Comparison of ENCODE assay signal across 8 cellular contexts in genomic region chr11:67606477-67607295, GRCh38. TPM values are rescaled to one million over a fixed set of nuclear protein-coding genes. Genes with fewer than 3 reads are reported as not detected.
DNase-seq lines count a peak whose midpoint lies in the region; ATAC-seq and TF ChIP-seq lines count a peak whose summit lies in the region.

NDUFV1 (plus strand) TSS chr11:67606936; CDS start chr11:67607005, 69 bp downstream.

- peak within 1 kb of the TSS; percentile 90 to 94 (median 92) for H3K4me3 ChIP-seq in Peyer's patch
- H3K4me3 ChIP-seq in esophagus muscularis mucosa, result peak within 1 kb of the TSS; percentile 71 to 100 (median 96)

- H3K27me3 ChIP-seq in Peyer's patch (no peaks in the 10 kb centered on the region), esophagus muscularis mucosa (peaks cover 0 to 5% (median 0%) of the 10 kb centered on the region in 4 donors)

- intact Hi-C loops in esophagus muscularis mucosa (cut with DNase I), result loop anchor here (5.0 kb wide), 1 partner anchor 34 kb away; no protein-coding TSS in a partner anchor

- TF ChIP-seq EP300 in esophagus muscularis mucosa (IDR thresholded peaks at IDR 0.05), result no peak

- ATAC-seq in GM21723 (IDR thresholded peaks at IDR 0.05; ENCODE audit: unreplicated experiment), result peak; percentile 94
- ATAC-seq in activated T-cell treated with anti-CD3 and anti-CD28 coated beads, Interleukin-2, amount 50 U/mL, for 72 hours (replicated peaks in 1 of 2), result peak; percentile 99 to 100
- ATAC-seq in naive B cell (ENCODE audit: low read depth in 2 of 2), result peak; percentile 98 to 99
- ATAC-seq in stimulated activated memory B cell treated with anti-CD40 and anti-IgM and Interleukin-4, amounts not matched to agents 10 μg/mL and 1 μg/mL and 100 μg/mL, for 72 hours, result peak; percentile 99

- H3K36me3 ChIP-seq in KOPT-K1 (ENCODE audit: insufficient read depth, low read length), result peaks cover 36% of the 10 kb centered on the region
- peaks cover 0 to 32% (median 0%) of the 10 kb centered on the region in 3 donors for H3K36me3 ChIP-seq in Peyer's patch
- peaks cover 23 to 36% (median 34%) of the 10 kb centered on the region in 4 donors for H3K36me3 ChIP-seq in esophagus muscularis mucosa

- H3K27me3 Mint-ChIP-seq in activated T-cell treated with anti-CD3 and anti-CD28 coated beads, Interleukin-2, amount 50 U/mL, for 72 hours (ENCODE audit: low read depth), result peaks cover 11% of the 10 kb centered on the region
- peaks cover 0 to 18% (median 10%) of the 10 kb centered on the region in 3 donors for H3K27me3 Mint-ChIP-seq in naive B cell
- H3K27me3 Mint-ChIP-seq in stimulated activated memory B cell treated with anti-CD40 and anti-IgM and Interleukin-4, amounts not matched to agents 10 μg/mL and 1 μg/mL and 100 μg/mL, for 72 hours, result peaks cover 21% of the 10 kb centered on the region

- H3K4me1 Mint-ChIP-seq in activated T-cell treated with anti-CD3 and anti-CD28 coated beads, Interleukin-2, amount 50 U/mL, for 72 hours (ENCODE audit: low read depth), result peaks cover 29% of the 10 kb centered on the region
- peaks cover 15 to 36% (median 17%) of the 10 kb centered on the region in 3 donors for H3K4me1 Mint-ChIP-seq in naive B cell
- peaks cover 35% of the 10 kb centered on the region for H3K4me1 Mint-ChIP-seq in stimulated activated memory B cell treated with anti-CD40 and anti-IgM and Interleukin-4, amounts not matched to agents 10 μg/mL and 1 μg/mL and 100 μg/mL, for 72 hours

- peak; percentile 93 for DNase-seq in DMS79 treated with DMSO at 0.1 percent for 48 hours (lab: John Stamatoyannopoulos, UW)
- peak; percentile 97 to 99 (median 98) for DNase-seq in Peyer's patch
- peak; percentile 98 for DNase-seq in activated T-cell treated with anti-CD3 and anti-CD28 coated beads, Interleukin-2, amount 50 U/mL, for 72 hours
- peak; percentile 99 for DNase-seq in esophagus muscularis mucosa (ENCODE audit: extremely low spot score)
- DNase-seq in naive B cell, result peak; percentile 95

- no peaks in the 10 kb centered on the region for H3K9me3 ChIP-seq in KOPT-K1 (ENCODE audit: insufficient read depth, low read length, poor library complexity, severe bottlenecking)
- no peaks in the 10 kb centered on the region for H3K9me3 ChIP-seq in Peyer's patch
- H3K9me3 ChIP-seq in esophagus muscularis mucosa, result no peaks in the 10 kb centered on the region

- peak within 1 kb of the TSS; percentile 77 for H3K27ac Mint-ChIP-seq in activated T-cell treated with anti-CD3 and anti-CD28 coated beads, Interleukin-2, amount 50 U/mL, for 72 hours
- peak within 1 kb of the TSS; percentile 11 to 95 (median 82) for H3K27ac Mint-ChIP-seq in naive B cell
- peak within 1 kb of the TSS; percentile 76 for H3K27ac Mint-ChIP-seq in stimulated activated memory B cell treated with anti-CD40 and anti-IgM and Interleukin-4, amounts not matched to agents 10 μg/mL and 1 μg/mL and 100 μg/mL, for 72 hours

- peak; percentile 78 to 80 for TF ChIP-seq POLR2A in Peyer's patch (IDR thresholded peaks at IDR 0.05)
- no peak for TF ChIP-seq POLR2A in esophagus muscularis mucosa (IDR thresholded peaks at IDR 0.05; ENCODE audit: low read depth)

- peaks cover 3 to 13% of the 10 kb centered on the region in 2 donors for H3K36me3 Mint-ChIP-seq in activated T-cell treated with anti-CD3 and anti-CD28 coated beads, Interleukin-2, amount 50 U/mL, for 72 hours (ENCODE audit: insufficient read depth in 2 of 2)
- peaks cover 0 to 9% of the 10 kb centered on the region in 2 donors for H3K36me3 Mint-ChIP-seq in naive B cell
- peaks cover 30% of the 10 kb centered on the region for H3K36me3 Mint-ChIP-seq in stimulated activated memory B cell treated with anti-CD40 and anti-IgM and Interleukin-4, amounts not matched to agents 10 μg/mL and 1 μg/mL and 100 μg/mL, for 72 hours

- H3K4me1 ChIP-seq in Peyer's patch (peaks cover 0 to 12% (median 12%) of the 10 kb centered on the region in 4 donors), esophagus muscularis mucosa (peaks cover 19 to 34% (median 28%) of the 10 kb centered on the region in 4 donors)

- no peaks in the 10 kb centered on the region for H3K9me3 Mint-ChIP-seq in activated T-cell treated with anti-CD3 and anti-CD28 coated beads, Interleukin-2, amount 50 U/mL, for 72 hours
- H3K9me3 Mint-ChIP-seq in naive B cell, result no peaks in the 10 kb centered on the region
- no peaks in the 10 kb centered on the region for H3K9me3 Mint-ChIP-seq in stimulated activated memory B cell treated with anti-CD40 and anti-IgM and Interleukin-4, amounts not matched to agents 10 μg/mL and 1 μg/mL and 100 μg/mL, for 72 hours

- 0% methylated on average over 3 of the region's 70 CpGs for WGBS in esophagus muscularis mucosa

- H3K27ac ChIP-seq in KOPT-K1 (ENCODE audit: low read depth, low read length, poor library complexity, severe bottlenecking) (peak within 1 kb of the TSS; percentile 71), Peyer's patch (peak within 1 kb of the TSS; percentile 84 to 86 (median 86)), esophagus muscularis mucosa (replicated peaks in 1 of 4) (peak within 1 kb of the TSS; percentile 84 to 90 (median 87))

- TF ChIP-seq CTCF in Peyer's patch (IDR thresholded peaks at IDR 0.05), result peak; percentile 68 to 94 (median 90)
- TF ChIP-seq CTCF in esophagus muscularis mucosa (IDR thresholded peaks at IDR 0.05), result peak; percentile 62 to 78 (median 76)

- H3K4me3 Mint-ChIP-seq in activated T-cell treated with anti-CD3 and anti-CD28 coated beads, Interleukin-2, amount 50 U/mL, for 72 hours, result peak within 1 kb of the TSS; percentile 88 to 93
- peak within 1 kb of the TSS; percentile 85 to 95 (median 91) for H3K4me3 Mint-ChIP-seq in naive B cell
- peak within 1 kb of the TSS; percentile 87 for H3K4me3 Mint-ChIP-seq in stimulated activated memory B cell treated with anti-CD40 and anti-IgM and Interleukin-4, amounts not matched to agents 10 μg/mL and 1 μg/mL and 100 μg/mL, for 72 hours

RNA-seq across cellular contexts. Expression of gene NDUFV1, which starts in this region (rescaled TPM):
- total RNA-seq in Peyer's patch (100 to 1,000 TPM; 297 to 532 (median 329) TPM), esophagus muscularis mucosa (100 to 1,000 TPM; 196 to 252 (median 212) TPM)
- 100 to 1,000 TPM; 220 to 244 TPM for total RNA-seq in activated T-cell treated with anti-CD3 and anti-CD28 coated beads, Interleukin-2, amount 50 U/mL, for 72 hours
- 100 to 1,000 TPM; 110 to 165 (median 124) TPM for polyA plus RNA-seq in naive B cell (ENCODE audit: low read depth in 6 of 6)

Comparison
In these comparisons a context has a peak if more than half of its experiments do, and no peak if none do; other contexts are left out.
1. Peak in every context shown above with its lines: DNase-seq, ATAC-seq, H3K4me3 ChIP-seq and H3K27ac ChIP-seq.